In the genomic region with DNA sequence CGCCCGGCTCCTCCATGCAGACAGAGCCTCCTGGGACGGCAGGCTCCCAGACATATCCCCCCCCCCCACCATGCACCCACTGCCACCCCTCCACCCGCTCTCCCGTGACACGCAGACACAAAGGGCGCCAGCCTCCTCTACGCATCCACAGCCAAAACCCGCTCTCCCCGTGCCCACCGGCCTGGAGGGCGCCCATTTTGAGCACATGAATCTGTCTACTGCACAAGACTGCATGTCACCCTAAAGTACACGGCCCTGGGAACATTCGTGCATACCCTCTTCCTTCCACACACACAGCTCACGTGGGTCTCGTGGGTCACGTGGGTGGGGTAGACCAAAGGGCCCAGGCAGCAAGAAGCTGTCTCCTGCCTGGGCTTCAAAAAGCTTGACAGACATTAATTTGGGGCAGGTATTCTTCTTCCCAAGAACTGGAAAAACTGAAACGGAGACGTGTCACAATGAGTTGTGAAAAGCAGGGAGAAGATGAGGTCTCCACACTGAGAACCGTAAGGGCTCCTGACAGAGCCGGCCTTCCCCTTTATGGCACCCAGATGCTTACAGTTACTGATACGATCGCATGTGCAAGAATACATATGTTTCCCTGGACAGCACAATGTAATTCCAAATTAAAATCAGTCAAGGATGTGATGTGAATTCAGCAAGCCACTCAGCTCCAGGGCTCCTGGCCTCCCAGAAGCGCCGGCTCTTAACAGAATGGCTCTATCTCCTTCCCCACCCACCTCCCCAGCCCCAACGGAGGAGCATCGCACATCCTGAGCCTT, we compare ENCODE assay signal across 1 cellular context.
A peak's percentile ranks its signal among the peaks of the same experiment; 100 is the strongest.
TF ChIP-seq lines count a peak whose summit lies in the region.

No MANE protein-coding gene starts in this region.

TF ChIP-seq in IMR-90, 13 proteins besides CTCF, POLR2A, EP300 and RAD21:
- TF ChIP-seq MAFK (IDR thresholded peaks at IDR 0.05; ENCODE audit: low read depth, low read length): no peak
- TF ChIP-seq, protein P1, sequence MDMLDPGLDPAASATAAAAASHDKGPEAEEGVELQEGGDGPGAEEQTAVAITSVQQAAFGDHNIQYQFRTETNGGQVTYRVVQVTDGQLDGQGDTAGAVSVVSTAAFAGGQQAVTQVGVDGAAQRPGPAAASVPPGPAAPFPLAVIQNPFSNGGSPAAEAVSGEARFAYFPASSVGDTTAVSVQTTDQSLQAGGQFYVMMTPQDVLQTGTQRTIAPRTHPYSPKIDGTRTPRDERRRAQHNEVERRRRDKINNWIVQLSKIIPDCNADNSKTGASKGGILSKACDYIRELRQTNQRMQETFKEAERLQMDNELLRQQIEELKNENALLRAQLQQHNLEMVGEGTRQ (IDR thresholded peaks at IDR 0.05; ENCODE audit: low read depth, low read length): peak; percentile 64
